In genomic region chr20:52536841-52537400, GRCh38 we compare ENCODE assay signal across 18 cellular contexts.
A peak's percentile ranks its signal among the peaks of the same experiment; 100 is the strongest.
DNase-seq lines count a peak whose midpoint lies in the region; TF ChIP-seq lines count a peak whose summit lies in the region.
"Had no signal": no experiment of that assay in that cellular context is flagged by ENCODE, and none has a peak within 500 bp of the region (broad histone marks: within the 10 kb centered on the region; RNA-seq: fewer than 3 reads in every experiment).

No MANE protein-coding gene starts in this region.

- no peaks in the 10 kb centered on the region for H3K4me1 ChIP-seq in adrenal gland (replicated peaks in 1 of 2)

- H3K27ac ChIP-seq in adrenal gland = no peak overlapping the region
- H3K27ac ChIP-seq in coronary artery = no peak overlapping the region
- H3K27ac ChIP-seq: C4-2B, RWPE1 had no signal

- intact Hi-C loops in adrenal gland (cut with DNase I) = no loop called here

- no peak for TF ChIP-seq POLR2A in adrenal gland (IDR thresholded peaks at IDR 0.05)

- no peaks in the 10 kb centered on the region for H3K27me3 ChIP-seq in adrenal gland

- H3K36me3 ChIP-seq in adrenal gland (replicated peaks in 1 of 2) = no peaks in the 10 kb centered on the region

- H3K9me3 ChIP-seq in adrenal gland (replicated peaks in 1 of 3) = no peaks in the 10 kb centered on the region

- peak; percentile 62 for DNase-seq in H4 (ENCODE audit: low spot score)
- DNase-seq in M059J (ENCODE audit: low read depth) = peak; percentile 62
- peak; percentile 55 for DNase-seq in fibroblast of villous mesenchyme (ENCODE audit: low read depth)
- DNase-seq in DMS114 treated with DMSO at 0.1 percent for 48 hours (lab: John Stamatoyannopoulos, UW; ENCODE audit: unreplicated experiment) = no peak
- DNase-seq in adrenal gland = no peak
- DNase-seq in coronary artery (ENCODE audit: low spot score) = no peak
- DNase-seq in DMS153 treated with DMSO at 0.1 percent for 48 hours (lab: John Stamatoyannopoulos, UW; ENCODE audit: unreplicated experiment) = no peak
- DNase-seq: AML-193, DMS 273 treated with DMSO at 0.1 percent for 48 hours, KG1, NCI-H1417, NCI-H187, NCI-H526, PC-3, SIG-M5 had no signal

- TF ChIP-seq CTCF in fibroblast of villous mesenchyme (IDR thresholded peaks at IDR 0.05; ENCODE audit: insufficient read depth, low read depth, low read length) = no peak
- TF ChIP-seq CTCF in adrenal gland (IDR thresholded peaks at IDR 0.05) = no peak
- TF ChIP-seq CTCF in coronary artery (IDR thresholded peaks at IDR 0.05) = no peak

- H3K4me3 ChIP-seq in fibroblast of villous mesenchyme (ENCODE audit: low read depth, low read length) (no peak overlapping the region), adrenal gland (no peak overlapping the region), coronary artery (no peak overlapping the region)
- H3K4me3 ChIP-seq: GM12878 had no signal

- WGBS in adrenal gland, 4 donors = 78 to 83% (median 81%) methylated on average over 8 of the region's 8 CpGs

Comparison
In these comparisons a context has a peak if more than half of its experiments do, and no peak if none do; other contexts are left out.
1. DNase-seq: peak in H4 (single experiment), M059J (single experiment) and fibroblast of villous mesenchyme (single experiment); none in DMS114 treated with DMSO at 0.1 percent for 48 hours (single experiment), adrenal gland (0 of 7), coronary artery (single experiment) and DMS153 treated with DMSO at 0.1 percent for 48 hours (single experiment).